ENCODE assay signal across 15 cellular contexts in the genomic region with DNA sequence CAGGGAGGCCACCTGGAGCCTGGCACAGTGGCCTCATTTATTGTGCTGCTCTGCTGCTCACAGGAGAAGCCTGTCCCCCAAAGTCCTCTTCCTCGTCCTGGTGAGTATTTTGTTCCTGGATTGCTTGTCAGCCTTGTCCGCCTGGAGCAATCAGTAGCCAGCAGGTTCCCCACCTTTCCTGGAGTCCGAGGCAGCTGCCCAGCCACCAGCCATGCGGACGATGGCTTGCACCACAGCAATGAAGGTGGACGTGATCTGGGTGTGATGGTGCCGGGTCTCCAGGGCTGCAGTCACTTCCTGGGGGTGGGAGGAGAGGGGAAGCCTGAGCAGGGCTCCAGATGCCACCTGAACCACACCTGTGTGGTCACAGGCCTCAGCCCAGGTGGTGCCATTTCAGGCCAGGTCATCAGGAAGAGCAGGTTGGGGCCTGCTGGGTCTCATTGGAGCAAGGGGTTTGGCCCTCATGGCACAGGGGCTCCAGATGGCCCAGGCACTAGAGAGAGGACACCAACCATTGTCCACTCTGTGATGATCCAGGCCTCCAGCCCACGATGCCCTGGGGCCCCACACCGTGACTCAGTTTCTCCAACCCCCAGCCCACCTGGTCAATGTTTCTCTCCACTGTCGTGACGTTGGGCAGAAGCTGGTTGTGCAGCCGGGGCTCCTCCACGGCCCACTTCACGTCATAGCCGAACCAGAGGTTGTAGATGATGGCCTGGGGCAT. TPM values are rescaled to one million over a fixed set of nuclear protein-coding genes. Genes with fewer than 3 reads are reported as not detected.
"Had no signal": no experiment of that assay in that cellular context is flagged by ENCODE, and none has a peak within 500 bp of the region (broad histone marks: within the 10 kb centered on the region; RNA-seq: fewer than 3 reads in every experiment).

No MANE protein-coding gene starts in this region.

RNA-seq across cellular contexts. Expression of gene GGTLC1, which starts 3.4 kb away (rescaled TPM):
- total RNA-seq: activated CD4-positive, alpha-beta T cell treated with anti-CD3 and anti-CD28 coated beads, Interleukin-2, amount 10 ng/mL, durations not matched to agents 24 days and 14 days; activated CD8-positive, alpha-beta memory T cell treated with anti-CD3 and anti-CD28 coated beads for 36 hours; activated CD8-positive, alpha-beta T cell treated with anti-CD3 and anti-CD28 coated beads for 36 hours; activated naive CD4-positive, alpha-beta T cell treated with anti-CD3 and anti-CD28 coated beads for 36 hours; activated naive CD4-positive, alpha-beta T cell treated with anti-CD3 and anti-CD28 coated beads, Interleukin-2, amount 50 U/mL, for 72 hours; activated T-helper 2 cell treated with anti-CD3 and anti-CD28 coated beads, Interferon-gamma antibody, Interleukin-2, Interleukin-4, amounts not matched to agents 10 μg/mL and 5 μg/mL and 100 μg/mL, durations not matched to agents 14 hours and 24 hours and 36 hours; astrocyte; breast epithelium; IMR-90; K562; M059J; Peyer's patch; SJSA1 had no signal
- polyA plus RNA-seq: adrenal gland, IMR-90, K562, SK-N-SH had no signal
